19 cellular contexts compared by ENCODE assay signal in the genomic region with DNA sequence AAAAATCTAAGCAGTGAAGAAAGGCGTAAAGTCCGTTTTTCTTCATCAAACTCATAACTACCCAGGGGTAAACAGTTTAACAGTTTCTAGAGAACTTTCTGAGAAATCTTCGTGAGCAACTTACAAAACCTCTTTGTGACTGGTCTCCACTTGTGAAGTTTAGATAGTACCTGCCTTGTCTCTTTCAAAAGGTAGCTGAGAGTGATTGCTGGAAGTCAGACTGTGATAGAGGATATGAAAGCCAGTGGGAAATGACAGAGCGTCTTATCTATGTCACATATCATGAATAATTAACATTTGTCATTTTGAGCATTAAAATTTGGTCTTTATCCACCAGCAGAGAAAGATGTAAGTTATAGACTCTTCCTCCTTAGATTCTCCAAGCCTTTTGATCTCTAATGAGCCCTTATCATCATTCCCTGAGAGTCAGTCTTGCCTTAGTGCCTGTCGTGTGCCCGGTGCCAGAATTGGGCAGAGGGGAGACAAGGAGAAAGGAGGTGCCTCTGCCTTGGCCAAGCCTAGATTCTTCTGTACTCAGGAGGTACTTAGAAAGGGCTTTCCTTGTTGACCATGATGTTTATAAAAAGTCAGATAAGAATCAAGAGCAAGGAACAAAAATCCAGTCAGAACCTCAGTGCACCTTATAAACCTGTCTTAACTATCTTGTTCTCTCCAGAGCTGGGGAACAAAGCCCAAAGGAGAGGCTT.
"Had no signal": no experiment of that assay in that cellular context is flagged by ENCODE, and none has a peak within 500 bp of the region (broad histone marks: within the 10 kb centered on the region; RNA-seq: fewer than 3 reads in every experiment).

No MANE protein-coding gene starts in this region.

- H3K27ac ChIP-seq: neutrophil, tibial artery, WERI-Rb-1 had no signal

- H3K4me3 Mint-ChIP-seq: activated naive CD4-positive, alpha-beta T cell treated with anti-CD3 and anti-CD28 coated beads, Interleukin-2, amount 10 ng/mL, durations not matched to agents 7 days and 5 days; activated naive CD8-positive, alpha-beta T cell treated with anti-CD3 and anti-CD28 coated beads, Interleukin-2, amount 50 U/mL, for 24 hours; brain; effector memory CD8-positive, alpha-beta T cell; mesothelial cell of epicardium; natural killer cell treated with Interleukin-12 subunit alpha and Interleukin-12 subunit beta and Interleukin-15 and Interleukin-18, amount 100 ng/mL, for 72 hours; T-helper 17 cell had no signal

- DNase-seq: activated CD4-positive, alpha-beta T cell treated with anti-CD3 and anti-CD28 coated beads for 4 hours; activated CD8-positive, alpha-beta memory T cell treated with anti-CD3 and anti-CD28 coated beads for 24 hours; activated effector memory CD4-positive, alpha-beta T cell treated with Interleukin-2 at 50 U/mL for 16 hours; activated naive CD4-positive, alpha-beta T cell treated with anti-CD3 and anti-CD28 coated beads, Interleukin-2, amount 10 ng/mL, durations not matched to agents 7 days and 5 days; activated naive CD8-positive, alpha-beta T cell treated with anti-CD3 and anti-CD28 coated beads, Interleukin-2, amount 50 U/mL, for 24 hours; anterior cingulate cortex; caudate nucleus; effector memory CD8-positive, alpha-beta T cell; esophagus squamous epithelium; posterior cingulate gyrus; stimulated activated naive CD4-positive, alpha-beta T cell treated with Interleukin-2 at 50 U/mL for 16 hours; T-helper 17 cell; tibial artery; WERI-Rb-1 had no signal

- H3K4me1 Mint-ChIP-seq: activated naive CD4-positive, alpha-beta T cell treated with anti-CD3 and anti-CD28 coated beads, Interleukin-2, amount 10 ng/mL, durations not matched to agents 7 days and 5 days had no signal

- H3K9me3 Mint-ChIP-seq: activated naive CD4-positive, alpha-beta T cell treated with anti-CD3 and anti-CD28 coated beads, Interleukin-2, amount 10 ng/mL, durations not matched to agents 7 days and 5 days; effector memory CD8-positive, alpha-beta T cell; natural killer cell treated with Interleukin-12 subunit alpha and Interleukin-12 subunit beta and Interleukin-15 and Interleukin-18, amount 100 ng/mL, for 72 hours had no signal

- H3K27ac Mint-ChIP-seq: activated naive CD4-positive, alpha-beta T cell treated with anti-CD3 and anti-CD28 coated beads, Interleukin-2, amount 10 ng/mL, durations not matched to agents 7 days and 5 days; activated naive CD8-positive, alpha-beta T cell treated with anti-CD3 and anti-CD28 coated beads, Interleukin-2, amount 50 U/mL, for 24 hours; brain; mesothelial cell of epicardium; T-helper 17 cell had no signal

- H3K9me3 ChIP-seq: neutrophil, tibial artery had no signal

- ATAC-seq: activated naive CD8-positive, alpha-beta T cell treated with anti-CD3 and anti-CD28 coated beads, Interleukin-2, amount 50 U/mL, for 24 hours; effector memory CD8-positive, alpha-beta T cell; natural killer cell treated with Interleukin-12 subunit alpha and Interleukin-12 subunit beta and Interleukin-15 and Interleukin-18, amount 100 ng/mL, for 72 hours; T-helper 17 cell had no signal

- H3K4me3 ChIP-seq: esophagus squamous epithelium, lung, tibial artery had no signal

- H3K27me3 ChIP-seq: esophagus squamous epithelium, neutrophil, tibial artery had no signal

- H3K27me3 Mint-ChIP-seq: activated naive CD4-positive, alpha-beta T cell treated with anti-CD3 and anti-CD28 coated beads, Interleukin-2, amount 10 ng/mL, durations not matched to agents 7 days and 5 days; activated naive CD8-positive, alpha-beta T cell treated with anti-CD3 and anti-CD28 coated beads, Interleukin-2, amount 50 U/mL, for 24 hours; brain; effector memory CD8-positive, alpha-beta T cell; natural killer cell treated with Interleukin-12 subunit alpha and Interleukin-12 subunit beta and Interleukin-15 and Interleukin-18, amount 100 ng/mL, for 72 hours; T-helper 17 cell had no signal

- H3K36me3 ChIP-seq: neutrophil, WERI-Rb-1 had no signal
